Comparison of ENCODE assay signal across 18 cellular contexts in the genomic region with DNA sequence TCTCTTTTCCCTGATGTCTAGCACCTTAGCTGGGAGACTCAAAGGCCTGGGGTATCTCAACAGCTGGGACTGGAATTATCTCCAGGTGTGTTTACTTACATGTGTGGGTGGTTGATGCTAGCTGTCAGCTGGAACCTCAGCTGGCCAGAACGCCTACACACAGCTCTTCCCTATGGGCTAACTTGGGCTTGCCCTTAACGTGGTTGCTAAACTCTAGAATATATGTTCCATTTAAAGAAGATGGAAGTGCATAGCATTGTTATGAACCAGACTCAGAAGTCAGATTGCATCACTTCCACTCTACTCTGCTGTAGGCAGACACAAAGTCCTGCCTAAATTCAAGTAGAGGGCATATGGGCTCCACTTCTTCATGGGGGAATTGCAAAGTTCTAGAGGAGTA. TPM values are rescaled to one million over a fixed set of nuclear protein-coding genes. Genes with fewer than 3 reads are reported as not detected.
A peak's percentile ranks its signal among the peaks of the same experiment; 100 is the strongest.
DNase-seq lines count a peak whose midpoint lies in the region; ATAC-seq and TF ChIP-seq lines count a peak whose summit lies in the region.
"Had no signal": no experiment of that assay in that cellular context is flagged by ENCODE, and none has a peak within 500 bp of the region (broad histone marks: within the 10 kb centered on the region; RNA-seq: fewer than 3 reads in every experiment).

No MANE protein-coding gene starts in this region.

- ATAC-seq in GM21717 (IDR thresholded peaks at IDR 0.05; ENCODE audit: unreplicated experiment) (peak; percentile 34), HG03469 (IDR thresholded peaks at IDR 0.05; ENCODE audit: unreplicated experiment) (peak; percentile 61)
- ATAC-seq in effector memory CD8-positive, alpha-beta T cell (replicated peaks) = no peak
- ATAC-seq: natural killer cell treated with Interleukin-12 subunit alpha and Interleukin-12 subunit beta and Interleukin-15 and Interleukin-18, amount 100 ng/mL, for 72 hours; stimulated activated memory B cell treated with anti-CD40 and anti-IgM and Interleukin-4, amounts not matched to agents 10 μg/mL and 1 μg/mL and 100 μg/mL, for 72 hours; T-helper 17 cell had no signal

- no peaks in the 10 kb centered on the region for H3K4me1 Mint-ChIP-seq in effector memory CD8-positive, alpha-beta T cell (ENCODE audit: low read depth in 2 of 2)
- H3K4me1 Mint-ChIP-seq: stimulated activated memory B cell treated with anti-CD40 and anti-IgM and Interleukin-4, amounts not matched to agents 10 μg/mL and 1 μg/mL and 100 μg/mL, for 72 hours; T-helper 17 cell had no signal

- no peak overlapping the region for H3K4me3 Mint-ChIP-seq in effector memory CD8-positive, alpha-beta T cell
- H3K4me3 Mint-ChIP-seq: natural killer cell treated with Interleukin-12 subunit alpha and Interleukin-12 subunit beta and Interleukin-15 and Interleukin-18, amount 100 ng/mL, for 72 hours; stimulated activated memory B cell treated with anti-CD40 and anti-IgM and Interleukin-4, amounts not matched to agents 10 μg/mL and 1 μg/mL and 100 μg/mL, for 72 hours; T-helper 17 cell had no signal

- H3K9me3 Mint-ChIP-seq in effector memory CD8-positive, alpha-beta T cell = no peaks in the 10 kb centered on the region
- H3K9me3 Mint-ChIP-seq: natural killer cell treated with Interleukin-12 subunit alpha and Interleukin-12 subunit beta and Interleukin-15 and Interleukin-18, amount 100 ng/mL, for 72 hours; stimulated activated memory B cell treated with anti-CD40 and anti-IgM and Interleukin-4, amounts not matched to agents 10 μg/mL and 1 μg/mL and 100 μg/mL, for 72 hours had no signal

- intact Hi-C loops in thyroid gland (cut with DNase I) = no loop called here

- H3K27ac ChIP-seq in thyroid gland = no peak overlapping the region
- H3K27ac ChIP-seq: BLaER1 treated with 17β-estradiol and CSF1 and Interleukin-3, amounts not matched to agents 10 nM and 100 nM; epithelial cell of prostate; tibial artery had no signal

- TF ChIP-seq CTCF in GM12865 (IDR thresholded peaks at IDR 0.05; ENCODE audit: insufficient read depth, low read depth, low read length, missing control alignments) = no peak
- TF ChIP-seq CTCF in fibroblast of the aortic adventitia (IDR thresholded peaks at IDR 0.05; ENCODE audit: insufficient read depth, low read length) = no peak
- no peak for TF ChIP-seq CTCF in thyroid gland (IDR thresholded peaks at IDR 0.05)

- WGBS in thyroid gland, 2 donors = 74 to 85% methylated on average over 2 of the region's 2 CpGs

- no peak for TF ChIP-seq POLR2A in thyroid gland (IDR thresholded peaks at IDR 0.05)

- H3K27me3 Mint-ChIP-seq in effector memory CD8-positive, alpha-beta T cell = peaks cover 0 to 17% of the 10 kb centered on the region in 2 donors
- H3K27me3 Mint-ChIP-seq: stimulated activated memory B cell treated with anti-CD40 and anti-IgM and Interleukin-4, amounts not matched to agents 10 μg/mL and 1 μg/mL and 100 μg/mL, for 72 hours had no signal

- no peaks in the 10 kb centered on the region for H3K36me3 ChIP-seq in thyroid gland
- H3K36me3 ChIP-seq: BLaER1 treated with 17β-estradiol and CSF1 and Interleukin-3, amounts not matched to agents 10 nM and 100 nM; tibial artery had no signal

- no peaks in the 10 kb centered on the region for H3K9me3 ChIP-seq in thyroid gland
- H3K9me3 ChIP-seq: tibial artery had no signal

- no peaks in the 10 kb centered on the region for H3K36me3 Mint-ChIP-seq in effector memory CD8-positive, alpha-beta T cell (ENCODE audit: insufficient read depth)
- H3K36me3 Mint-ChIP-seq: natural killer cell treated with Interleukin-12 subunit alpha and Interleukin-12 subunit beta and Interleukin-15 and Interleukin-18, amount 100 ng/mL, for 72 hours; stimulated activated memory B cell treated with anti-CD40 and anti-IgM and Interleukin-4, amounts not matched to agents 10 μg/mL and 1 μg/mL and 100 μg/mL, for 72 hours had no signal

- H3K27me3 ChIP-seq in thyroid gland = no peaks in the 10 kb centered on the region
- H3K27me3 ChIP-seq: BLaER1 treated with 17β-estradiol and CSF1 and Interleukin-3, amounts not matched to agents 10 nM and 100 nM; tibial artery had no signal

- peak; percentile 5 for DNase-seq in GM12865 (ENCODE audit: low read depth)
- peak; percentile 3 for DNase-seq in fibroblast of the aortic adventitia (ENCODE audit: low read depth)
- no peak for DNase-seq in thyroid gland
- DNase-seq in effector memory CD8-positive, alpha-beta T cell = no peak
- DNase-seq in DMS79 treated with DMSO at 0.1 percent for 48 hours (lab: John Stamatoyannopoulos, UW) = no peak
- DNase-seq: activated effector memory CD4-positive, alpha-beta T cell treated with Interleukin-2 at 50 U/mL for 16 hours; DND-41; mammary epithelial cell; MV-4-11; NK-92 treated with Interleukin-12 subunit alpha and Interleukin-12 subunit beta, amount 100 ng/mL, for 24 hours; T-helper 17 cell; tibial artery had no signal

- H3K4me3 ChIP-seq in GM12865 (ENCODE audit: low read depth, low read length) (no peak overlapping the region), fibroblast of the aortic adventitia (ENCODE audit: low read depth, low read length) (no peak overlapping the region), thyroid gland (replicated peaks in 1 of 3) (no peak overlapping the region)
- H3K4me3 ChIP-seq: BLaER1 treated with 17β-estradiol and CSF1 and Interleukin-3, amounts not matched to agents 10 nM and 100 nM; tibial artery had no signal

- no peak overlapping the region for H3K27ac Mint-ChIP-seq in effector memory CD8-positive, alpha-beta T cell
- H3K27ac Mint-ChIP-seq: natural killer cell treated with Interleukin-12 subunit alpha and Interleukin-12 subunit beta and Interleukin-15 and Interleukin-18, amount 100 ng/mL, for 72 hours; stimulated activated memory B cell treated with anti-CD40 and anti-IgM and Interleukin-4, amounts not matched to agents 10 μg/mL and 1 μg/mL and 100 μg/mL, for 72 hours; T-helper 17 cell had no signal

- H3K4me1 ChIP-seq in thyroid gland = no peaks in the 10 kb centered on the region
- H3K4me1 ChIP-seq: tibial artery had no signal

RNA-seq across cellular contexts. Expression of gene SGCD, which starts 29.3 kb away (rescaled TPM):
- total RNA-seq in fibroblast of the aortic adventitia (ENCODE audit: low replicate concordance) (7.9 and 11.7 TPM in 2 replicates), thyroid gland (10 to 100 TPM in 1 of 4 donors, 1 to 10 TPM in 3; 7.4 to 20.1 (median 9.2) TPM)
- total RNA-seq: T-helper 17 cell had no signal

Comparison
In these comparisons a context has a peak if more than half of its experiments do, and no peak if none do; other contexts are left out.
1. DNase-seq: peak in GM12865 (single experiment) and fibroblast of the aortic adventitia (single experiment); none in thyroid gland (0 of 2), effector memory CD8-positive, alpha-beta T cell (0 of 3) and DMS79 treated with DMSO at 0.1 percent for 48 hours (single experiment).